In the genomic region with DNA sequence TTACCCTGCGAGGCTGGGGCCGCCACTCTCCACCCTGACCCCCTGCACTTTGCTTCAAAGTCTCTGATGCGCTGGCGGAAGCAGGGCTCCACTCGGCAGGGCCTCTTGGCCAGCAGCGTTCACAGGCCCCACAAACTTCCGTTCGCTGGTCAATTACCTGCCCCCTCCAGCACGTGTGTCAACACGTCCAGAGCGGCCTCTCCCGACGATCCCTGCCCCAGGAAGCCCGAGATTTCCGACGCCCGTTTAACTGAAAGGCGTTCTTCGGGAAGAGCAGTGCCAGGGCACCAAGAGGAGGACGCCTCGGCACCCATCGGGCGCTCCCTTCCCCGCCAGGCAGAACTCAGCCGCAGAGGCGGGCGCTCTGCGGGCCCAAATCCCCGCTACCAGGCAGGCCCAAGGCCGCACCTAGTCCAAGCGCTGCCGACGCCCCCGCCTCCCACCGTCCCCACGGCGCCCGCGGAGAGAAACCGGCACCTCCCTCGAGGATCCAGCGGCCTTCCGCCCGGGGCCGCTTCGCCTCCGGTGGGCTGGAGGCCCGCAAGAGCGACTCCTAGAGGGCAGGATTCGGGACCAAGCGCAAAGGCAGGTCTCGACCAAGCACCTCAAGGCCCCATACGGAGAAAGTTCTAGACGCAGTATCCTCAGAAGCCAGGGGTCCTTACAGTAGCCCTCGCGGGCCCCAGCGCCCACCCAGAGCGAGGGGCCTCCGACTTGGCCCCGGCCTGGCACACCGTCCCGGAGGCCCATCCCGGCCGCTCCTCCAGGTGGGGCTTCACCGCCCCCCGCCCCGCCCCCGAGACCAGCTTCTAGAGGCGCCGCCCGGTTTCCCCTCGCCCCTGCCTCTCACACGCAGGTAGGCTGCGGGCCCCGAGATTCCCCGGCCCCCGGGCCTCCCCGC, we compare ENCODE assay signal across 1 cellular context.
TF ChIP-seq lines count a peak whose summit lies in the region.

No MANE protein-coding gene starts in this region.

TF ChIP-seq in HepG2, 621 proteins besides CTCF, POLR2A, EP300 and RAD21 (continued from another document and continues in another):
- TF ChIP-seq SRSF1 (optimal IDR thresholded peaks at IDR 0.05; ENCODE audit: low read depth, low read length), result no peak
- peak; percentile 58; the same call in 1 of the 2 replicates for TF ChIP-seq ZNF350 (CRISPR knock-in tag; IDR thresholded peaks at IDR 0.05; ENCODE audit: borderline replicate concordance, low read depth)
- 0 out of 2 replicates have a peak, but pooled peaks have one; percentile 17 for TF ChIP-seq PRMT3 (CRISPR knock-in tag; IDR thresholded peaks at IDR 0.05; ENCODE audit: borderline replicate concordance, low read depth)
- TF ChIP-seq, protein P1, sequence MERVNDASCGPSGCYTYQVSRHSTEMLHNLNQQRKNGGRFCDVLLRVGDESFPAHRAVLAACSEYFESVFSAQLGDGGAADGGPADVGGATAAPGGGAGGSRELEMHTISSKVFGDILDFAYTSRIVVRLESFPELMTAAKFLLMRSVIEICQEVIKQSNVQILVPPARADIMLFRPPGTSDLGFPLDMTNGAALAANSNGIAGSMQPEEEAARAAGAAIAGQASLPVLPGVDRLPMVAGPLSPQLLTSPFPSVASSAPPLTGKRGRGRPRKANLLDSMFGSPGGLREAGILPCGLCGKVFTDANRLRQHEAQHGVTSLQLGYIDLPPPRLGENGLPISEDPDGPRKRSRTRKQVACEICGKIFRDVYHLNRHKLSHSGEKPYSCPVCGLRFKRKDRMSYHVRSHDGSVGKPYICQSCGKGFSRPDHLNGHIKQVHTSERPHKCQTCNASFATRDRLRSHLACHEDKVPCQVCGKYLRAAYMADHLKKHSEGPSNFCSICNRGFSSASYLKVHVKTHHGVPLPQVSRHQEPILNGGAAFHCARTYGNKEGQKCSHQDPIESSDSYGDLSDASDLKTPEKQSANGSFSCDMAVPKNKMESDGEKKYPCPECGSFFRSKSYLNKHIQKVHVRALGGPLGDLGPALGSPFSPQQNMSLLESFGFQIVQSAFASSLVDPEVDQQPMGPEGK (CRISPR knock-in tag; IDR thresholded peaks at IDR 0.05), result peak; percentile 72
- peak; percentile 48; the same call in 1 of the 2 replicates for TF ChIP-seq TAF1 (CRISPR knock-in tag; IDR thresholded peaks at IDR 0.05)
- peak; percentile 25; the same call in 1 of the 2 replicates for TF ChIP-seq SRY (CRISPR knock-in tag; IDR thresholded peaks at IDR 0.05)
- TF ChIP-seq, protein P2, sequence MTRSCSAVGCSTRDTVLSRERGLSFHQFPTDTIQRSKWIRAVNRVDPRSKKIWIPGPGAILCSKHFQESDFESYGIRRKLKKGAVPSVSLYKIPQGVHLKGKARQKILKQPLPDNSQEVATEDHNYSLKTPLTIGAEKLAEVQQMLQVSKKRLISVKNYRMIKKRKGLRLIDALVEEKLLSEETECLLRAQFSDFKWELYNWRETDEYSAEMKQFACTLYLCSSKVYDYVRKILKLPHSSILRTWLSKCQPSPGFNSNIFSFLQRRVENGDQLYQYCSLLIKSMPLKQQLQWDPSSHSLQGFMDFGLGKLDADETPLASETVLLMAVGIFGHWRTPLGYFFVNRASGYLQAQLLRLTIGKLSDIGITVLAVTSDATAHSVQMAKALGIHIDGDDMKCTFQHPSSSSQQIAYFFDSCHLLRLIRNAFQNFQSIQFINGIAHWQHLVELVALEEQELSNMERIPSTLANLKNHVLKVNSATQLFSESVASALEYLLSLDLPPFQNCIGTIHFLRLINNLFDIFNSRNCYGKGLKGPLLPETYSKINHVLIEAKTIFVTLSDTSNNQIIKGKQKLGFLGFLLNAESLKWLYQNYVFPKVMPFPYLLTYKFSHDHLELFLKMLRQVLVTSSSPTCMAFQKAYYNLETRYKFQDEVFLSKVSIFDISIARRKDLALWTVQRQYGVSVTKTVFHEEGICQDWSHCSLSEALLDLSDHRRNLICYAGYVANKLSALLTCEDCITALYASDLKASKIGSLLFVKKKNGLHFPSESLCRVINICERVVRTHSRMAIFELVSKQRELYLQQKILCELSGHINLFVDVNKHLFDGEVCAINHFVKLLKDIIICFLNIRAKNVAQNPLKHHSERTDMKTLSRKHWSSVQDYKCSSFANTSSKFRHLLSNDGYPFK (CRISPR knock-in tag; IDR thresholded peaks at IDR 0.05; ENCODE audit: borderline replicate concordance), result peak; percentile 31; the same call in 1 of the 2 replicates
- TF ChIP-seq PHF8 (CRISPR knock-in tag; IDR thresholded peaks at IDR 0.05), result peak; percentile 56; the same call in 1 of the 2 replicates
- no peak for TF ChIP-seq ZNF460 (CRISPR knock-in tag; IDR thresholded peaks at IDR 0.05; ENCODE audit: borderline replicate concordance)
- TF ChIP-seq PHF20 (CRISPR knock-in tag; IDR thresholded peaks at IDR 0.05), result peak; percentile 36; the same call in 1 of the 2 replicates
- TF ChIP-seq ZBTB8A (CRISPR knock-in tag; IDR thresholded peaks at IDR 0.05; ENCODE audit: borderline replicate concordance, low read depth), result peak; percentile 65; the same call in 1 of the 2 replicates
- TF ChIP-seq ZSCAN25 (CRISPR knock-in tag; IDR thresholded peaks at IDR 0.05), result peak; percentile 85
- peak; percentile 88 for TF ChIP-seq BHLHE40 (IDR thresholded peaks at IDR 0.05; ENCODE audit: low read length)
- TF ChIP-seq HNRNPLL (IDR thresholded peaks at IDR 0.05; ENCODE audit: low read depth, low read length, poor library complexity, severe bottlenecking), result no peak
- 0 out of 2 replicates have a peak, but pooled peaks have one; percentile 32 for TF ChIP-seq ZNF564 (CRISPR knock-in tag; IDR thresholded peaks at IDR 0.05)
- TF ChIP-seq ZNF879 (CRISPR knock-in tag; IDR thresholded peaks at IDR 0.05), result 0 out of 2 replicates have a peak, but pooled peaks have one; percentile 33
- no peak for TF ChIP-seq ZNF333 (CRISPR knock-in tag; IDR thresholded peaks at IDR 0.05; ENCODE audit: borderline replicate concordance)
- no peak for TF ChIP-seq NFIB (CRISPR knock-in tag; IDR thresholded peaks at IDR 0.05; ENCODE audit: borderline replicate concordance)
- TF ChIP-seq ZSCAN31 (CRISPR knock-in tag; IDR thresholded peaks at IDR 0.05; ENCODE audit: low read depth), result peak; percentile 71; the same call in 1 of the 2 replicates
- TF ChIP-seq, protein P3, sequence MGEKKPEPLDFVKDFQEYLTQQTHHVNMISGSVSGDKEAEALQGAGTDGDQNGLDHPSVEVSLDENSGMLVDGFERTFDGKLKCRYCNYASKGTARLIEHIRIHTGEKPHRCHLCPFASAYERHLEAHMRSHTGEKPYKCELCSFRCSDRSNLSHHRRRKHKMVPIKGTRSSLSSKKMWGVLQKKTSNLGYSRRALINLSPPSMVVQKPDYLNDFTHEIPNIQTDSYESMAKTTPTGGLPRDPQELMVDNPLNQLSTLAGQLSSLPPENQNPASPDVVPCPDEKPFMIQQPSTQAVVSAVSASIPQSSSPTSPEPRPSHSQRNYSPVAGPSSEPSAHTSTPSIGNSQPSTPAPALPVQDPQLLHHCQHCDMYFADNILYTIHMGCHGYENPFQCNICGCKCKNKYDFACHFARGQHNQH (CRISPR knock-in tag; IDR thresholded peaks at IDR 0.05), result 0 out of 2 replicates have a peak, but pooled peaks have one; percentile 22
- TF ChIP-seq, protein P4, sequence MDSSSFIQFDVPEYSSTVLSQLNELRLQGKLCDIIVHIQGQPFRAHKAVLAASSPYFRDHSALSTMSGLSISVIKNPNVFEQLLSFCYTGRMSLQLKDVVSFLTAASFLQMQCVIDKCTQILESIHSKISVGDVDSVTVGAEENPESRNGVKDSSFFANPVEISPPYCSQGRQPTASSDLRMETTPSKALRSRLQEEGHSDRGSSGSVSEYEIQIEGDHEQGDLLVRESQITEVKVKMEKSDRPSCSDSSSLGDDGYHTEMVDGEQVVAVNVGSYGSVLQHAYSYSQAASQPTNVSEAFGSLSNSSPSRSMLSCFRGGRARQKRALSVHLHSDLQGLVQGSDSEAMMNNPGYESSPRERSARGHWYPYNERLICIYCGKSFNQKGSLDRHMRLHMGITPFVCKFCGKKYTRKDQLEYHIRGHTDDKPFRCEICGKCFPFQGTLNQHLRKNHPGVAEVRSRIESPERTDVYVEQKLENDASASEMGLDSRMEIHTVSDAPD (CRISPR knock-in tag; IDR thresholded peaks at IDR 0.05), result 0 out of 2 replicates have a peak, but pooled peaks have one; percentile 27
- TF ChIP-seq AGO2 (optimal IDR thresholded peaks at IDR 0.05; ENCODE audit: low read depth, low read length), result peak; percentile 81
- no peak for TF ChIP-seq IRX3 (CRISPR knock-in tag; IDR thresholded peaks at IDR 0.05; ENCODE audit: borderline replicate concordance, low read depth)
- peak; percentile 26 for TF ChIP-seq ASH2L (IDR thresholded peaks at IDR 0.05; ENCODE audit: insufficient read length, low read depth, low read length)
- no peak for TF ChIP-seq PHF21A (CRISPR knock-in tag; IDR thresholded peaks at IDR 0.05)
- TF ChIP-seq, protein P5, sequence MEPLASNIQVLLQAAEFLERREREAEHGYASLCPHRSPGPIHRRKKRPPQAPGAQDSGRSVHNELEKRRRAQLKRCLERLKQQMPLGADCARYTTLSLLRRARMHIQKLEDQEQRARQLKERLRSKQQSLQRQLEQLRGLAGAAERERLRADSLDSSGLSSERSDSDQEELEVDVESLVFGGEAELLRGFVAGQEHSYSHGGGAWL (CRISPR knock-in tag; IDR thresholded peaks at IDR 0.05), result 0 out of 2 replicates have a peak, but pooled peaks have one; percentile 25
- TF ChIP-seq MAZ (IDR thresholded peaks at IDR 0.05; ENCODE audit: borderline replicate concordance, low read depth, low read length), result no peak
- peak; percentile 70; the same call in 1 of the 2 replicates for TF ChIP-seq MAZ (CRISPR knock-in tag; IDR thresholded peaks at IDR 0.05; ENCODE audit: low read depth)
- peak; percentile 46; the same call in 1 of the 2 replicates for TF ChIP-seq ZNF317 (CRISPR knock-in tag; IDR thresholded peaks at IDR 0.05)
- 0 out of 2 replicates have a peak, but pooled peaks have one; percentile 38 for TF ChIP-seq ZC3H13 (CRISPR knock-in tag; IDR thresholded peaks at IDR 0.05)
- TF ChIP-seq, protein P6, sequence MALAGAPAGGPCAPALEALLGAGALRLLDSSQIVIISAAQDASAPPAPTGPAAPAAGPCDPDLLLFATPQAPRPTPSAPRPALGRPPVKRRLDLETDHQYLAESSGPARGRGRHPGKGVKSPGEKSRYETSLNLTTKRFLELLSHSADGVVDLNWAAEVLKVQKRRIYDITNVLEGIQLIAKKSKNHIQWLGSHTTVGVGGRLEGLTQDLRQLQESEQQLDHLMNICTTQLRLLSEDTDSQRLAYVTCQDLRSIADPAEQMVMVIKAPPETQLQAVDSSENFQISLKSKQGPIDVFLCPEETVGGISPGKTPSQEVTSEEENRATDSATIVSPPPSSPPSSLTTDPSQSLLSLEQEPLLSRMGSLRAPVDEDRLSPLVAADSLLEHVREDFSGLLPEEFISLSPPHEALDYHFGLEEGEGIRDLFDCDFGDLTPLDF (CRISPR knock-in tag; IDR thresholded peaks at IDR 0.05), result no peak
- 0 out of 2 replicates have a peak, but pooled peaks have one; percentile 65 for TF ChIP-seq ZNF136 (CRISPR knock-in tag; IDR thresholded peaks at IDR 0.05; ENCODE audit: low read depth)
- TF ChIP-seq ZIK1 (CRISPR knock-in tag; IDR thresholded peaks at IDR 0.05; ENCODE audit: borderline replicate concordance, low read depth), result no peak
- TF ChIP-seq HOXD1 (CRISPR knock-in tag; IDR thresholded peaks at IDR 0.05), result 0 out of 2 replicates have a peak, but pooled peaks have one; percentile 42
- TF ChIP-seq, protein P7, sequence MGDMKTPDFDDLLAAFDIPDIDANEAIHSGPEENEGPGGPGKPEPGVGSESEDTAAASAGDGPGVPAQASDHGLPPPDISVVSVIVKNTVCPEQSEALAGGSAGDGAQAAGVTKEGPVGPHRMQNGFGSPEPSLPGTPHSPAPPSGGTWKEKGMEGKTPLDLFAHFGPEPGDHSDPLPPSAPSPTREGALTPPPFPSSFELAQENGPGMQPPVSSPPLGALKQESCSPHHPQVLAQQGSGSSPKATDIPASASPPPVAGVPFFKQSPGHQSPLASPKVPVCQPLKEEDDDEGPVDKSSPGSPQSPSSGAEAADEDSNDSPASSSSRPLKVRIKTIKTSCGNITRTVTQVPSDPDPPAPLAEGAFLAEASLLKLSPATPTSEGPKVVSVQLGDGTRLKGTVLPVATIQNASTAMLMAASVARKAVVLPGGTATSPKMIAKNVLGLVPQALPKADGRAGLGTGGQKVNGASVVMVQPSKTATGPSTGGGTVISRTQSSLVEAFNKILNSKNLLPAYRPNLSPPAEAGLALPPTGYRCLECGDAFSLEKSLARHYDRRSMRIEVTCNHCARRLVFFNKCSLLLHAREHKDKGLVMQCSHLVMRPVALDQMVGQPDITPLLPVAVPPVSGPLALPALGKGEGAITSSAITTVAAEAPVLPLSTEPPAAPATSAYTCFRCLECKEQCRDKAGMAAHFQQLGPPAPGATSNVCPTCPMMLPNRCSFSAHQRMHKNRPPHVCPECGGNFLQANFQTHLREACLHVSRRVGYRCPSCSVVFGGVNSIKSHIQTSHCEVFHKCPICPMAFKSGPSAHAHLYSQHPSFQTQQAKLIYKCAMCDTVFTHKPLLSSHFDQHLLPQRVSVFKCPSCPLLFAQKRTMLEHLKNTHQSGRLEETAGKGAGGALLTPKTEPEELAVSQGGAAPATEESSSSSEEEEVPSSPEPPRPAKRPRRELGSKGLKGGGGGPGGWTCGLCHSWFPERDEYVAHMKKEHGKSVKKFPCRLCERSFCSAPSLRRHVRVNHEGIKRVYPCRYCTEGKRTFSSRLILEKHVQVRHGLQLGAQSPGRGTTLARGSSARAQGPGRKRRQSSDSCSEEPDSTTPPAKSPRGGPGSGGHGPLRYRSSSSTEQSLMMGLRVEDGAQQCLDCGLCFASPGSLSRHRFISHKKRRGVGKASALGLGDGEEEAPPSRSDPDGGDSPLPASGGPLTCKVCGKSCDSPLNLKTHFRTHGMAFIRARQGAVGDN (CRISPR knock-in tag; IDR thresholded peaks at IDR 0.05), result peak; percentile 99
- TF ChIP-seq, protein P8, sequence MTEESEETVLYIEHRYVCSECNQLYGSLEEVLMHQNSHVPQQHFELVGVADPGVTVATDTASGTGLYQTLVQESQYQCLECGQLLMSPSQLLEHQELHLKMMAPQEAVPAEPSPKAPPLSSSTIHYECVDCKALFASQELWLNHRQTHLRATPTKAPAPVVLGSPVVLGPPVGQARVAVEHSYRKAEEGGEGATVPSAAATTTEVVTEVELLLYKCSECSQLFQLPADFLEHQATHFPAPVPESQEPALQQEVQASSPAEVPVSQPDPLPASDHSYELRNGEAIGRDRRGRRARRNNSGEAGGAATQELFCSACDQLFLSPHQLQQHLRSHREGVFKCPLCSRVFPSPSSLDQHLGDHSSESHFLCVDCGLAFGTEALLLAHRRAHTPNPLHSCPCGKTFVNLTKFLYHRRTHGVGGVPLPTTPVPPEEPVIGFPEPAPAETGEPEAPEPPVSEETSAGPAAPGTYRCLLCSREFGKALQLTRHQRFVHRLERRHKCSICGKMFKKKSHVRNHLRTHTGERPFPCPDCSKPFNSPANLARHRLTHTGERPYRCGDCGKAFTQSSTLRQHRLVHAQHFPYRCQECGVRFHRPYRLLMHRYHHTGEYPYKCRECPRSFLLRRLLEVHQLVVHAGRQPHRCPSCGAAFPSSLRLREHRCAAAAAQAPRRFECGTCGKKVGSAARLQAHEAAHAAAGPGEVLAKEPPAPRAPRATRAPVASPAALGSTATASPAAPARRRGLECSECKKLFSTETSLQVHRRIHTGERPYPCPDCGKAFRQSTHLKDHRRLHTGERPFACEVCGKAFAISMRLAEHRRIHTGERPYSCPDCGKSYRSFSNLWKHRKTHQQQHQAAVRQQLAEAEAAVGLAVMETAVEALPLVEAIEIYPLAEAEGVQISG (CRISPR knock-in tag; IDR thresholded peaks at IDR 0.05), result peak; percentile 46; the same call in 1 of the 2 replicates
- no peak for TF ChIP-seq ZNF331 (CRISPR knock-in tag; IDR thresholded peaks at IDR 0.05)
- TF ChIP-seq DR1 (CRISPR knock-in tag; IDR thresholded peaks at IDR 0.05), result no peak
